Comparison of ENCODE assay signal across 9 cellular contexts in genomic region chr12:49019120-49019430, GRCh38. TPM values are rescaled to one million over a fixed set of nuclear protein-coding genes. Genes with fewer than 3 reads are reported as not detected.
DNase-seq lines count a peak whose midpoint lies in the region; ATAC-seq and TF ChIP-seq lines count a peak whose summit lies in the region.
"Had no signal": no experiment of that assay in that cellular context is flagged by ENCODE, and none has a peak within 500 bp of the region (broad histone marks: within the 10 kb centered on the region; RNA-seq: fewer than 3 reads in every experiment).

No MANE protein-coding gene starts in this region.

- H3K27ac ChIP-seq in OCI-LY3 (ENCODE audit: low read length) (peak overlapping the region; percentile 81), neutrophil (peak overlapping the region; percentile 91)

- H3K79me2 ChIP-seq in OCI-LY3 (ENCODE audit: low read length): peaks cover 19% of the 10 kb centered on the region

- ATAC-seq in activated T-cell treated with anti-CD3 and anti-CD28 coated beads, Interleukin-2, amount 50 U/mL, for 4 hours: peak in 1 of 2 donors; percentile 4

- peak overlapping the region; percentile 89 for H3K4me2 ChIP-seq in OCI-LY3 (ENCODE audit: low read length)

- DNase-seq in activated T-cell treated with anti-CD3 and anti-CD28 coated beads, Interleukin-2, amount 50 U/mL, for 4 hours: no peak
- DNase-seq in activated T-cell treated with anti-CD3 and anti-CD28 coated beads, Interleukin-2, amount 50 U/mL, for 48 hours: no peak
- no peak for DNase-seq in endothelial cell (ENCODE audit: low spot score)
- no peak for DNase-seq in GM19240 (ENCODE audit: insufficient read length, low spot score)
- no peak for DNase-seq in NCI-H345 (lab: John Stamatoyannopoulos, UW)
- no peak for DNase-seq in ureter (ENCODE audit: low spot score)

- H3K9me3 Mint-ChIP-seq in activated T-cell treated with anti-CD3 and anti-CD28 coated beads, Interleukin-2, amount 50 U/mL, for 4 hours: no peaks in the 10 kb centered on the region
- H3K9me3 Mint-ChIP-seq in endothelial cell (ENCODE audit: unreplicated experiment): no peaks in the 10 kb centered on the region

- H3K4me1 ChIP-seq in OCI-LY3 (ENCODE audit: low read length): peaks cover 16% of the 10 kb centered on the region
- H3K4me1 ChIP-seq in neutrophil (ENCODE audit: control insufficient read depth in 1 of 2, insufficient read depth in 1 of 2, low read depth in 1 of 2, low read length in 1 of 2): peaks cover 24 to 28% of the 10 kb centered on the region in 2 experiments

- H3K4me3 Mint-ChIP-seq in activated T-cell treated with anti-CD3 and anti-CD28 coated beads, Interleukin-2, amount 50 U/mL, for 4 hours: peak overlapping the region; percentile 92
- H3K4me3 Mint-ChIP-seq in endothelial cell (ENCODE audit: unreplicated experiment): peak overlapping the region; percentile 82

- H3K4me3 ChIP-seq in OCI-LY3 (ENCODE audit: low read length) (peak overlapping the region; percentile 91), neutrophil (ENCODE audit: low read depth in 1 of 2, low read length in 1 of 2) (peak overlapping the region; percentile 69 to 73)

- H3K4me1 Mint-ChIP-seq in activated T-cell treated with anti-CD3 and anti-CD28 coated beads, Interleukin-2, amount 50 U/mL, for 4 hours (ENCODE audit: low read depth): peaks cover 36% of the 10 kb centered on the region
- peaks cover 20% of the 10 kb centered on the region for H3K4me1 Mint-ChIP-seq in endothelial cell (ENCODE audit: unreplicated experiment)

- H3K27ac Mint-ChIP-seq in endothelial cell (ENCODE audit: unreplicated experiment): peak overlapping the region; percentile 98

- H3K36me3 ChIP-seq in OCI-LY3 (replicated peaks; ENCODE audit: low read depth, low read length) (peaks cover 17% of the 10 kb centered on the region), neutrophil (peaks cover 41% of the 10 kb centered on the region)

- 0 out of 2 replicates have a peak overlapping the region, but pooled peaks have one; percentile 35 for H2AFZ ChIP-seq in OCI-LY3 (ENCODE audit: low read depth, low read length)

- H3K9ac ChIP-seq in OCI-LY3 (ENCODE audit: low read length): peak overlapping the region; percentile 86

- H3K36me3 Mint-ChIP-seq in activated T-cell treated with anti-CD3 and anti-CD28 coated beads, Interleukin-2, amount 50 U/mL, for 4 hours (ENCODE audit: insufficient read depth): peaks cover 20% of the 10 kb centered on the region
- H3K36me3 Mint-ChIP-seq in endothelial cell (ENCODE audit: low read depth, unreplicated experiment): peaks cover 23% of the 10 kb centered on the region

- H3K27me3 Mint-ChIP-seq in activated T-cell treated with anti-CD3 and anti-CD28 coated beads, Interleukin-2, amount 50 U/mL, for 4 hours (ENCODE audit: low read depth): no peaks in the 10 kb centered on the region
- H3K27me3 Mint-ChIP-seq in endothelial cell (ENCODE audit: unreplicated experiment): peaks cover 13% of the 10 kb centered on the region

- H4K20me1 ChIP-seq in OCI-LY3 (ENCODE audit: insufficient read depth, low read length): 0 out of 2 replicates have a peak, but pooled peaks cover 4% of the 10 kb centered on the region

- H3K9me3 ChIP-seq in OCI-LY3 (ENCODE audit: insufficient read depth, low read length) (no peaks in the 10 kb centered on the region), neutrophil (no peaks in the 10 kb centered on the region)

- no peak for TF ChIP-seq CTCF in OCI-LY3 (IDR thresholded peaks at IDR 0.05; ENCODE audit: low read depth, low read length)
- no peak for TF ChIP-seq CTCF in endothelial cell (IDR thresholded peaks at IDR 0.05; ENCODE audit: unreplicated experiment)
- TF ChIP-seq CTCF in neutrophil (IDR thresholded peaks at IDR 0.05): no peak

- H3K27me3 ChIP-seq in OCI-LY3 (ENCODE audit: low read depth, low read length): no peaks in the 10 kb centered on the region
- H3K27me3 ChIP-seq in neutrophil: no peaks in the 10 kb centered on the region

RNA-seq across cellular contexts. Expression of gene PRKAG1, which starts 0.5 kb away (rescaled TPM):
- 10 to 100 TPM; 68.1 to 70.6 (median 68.4) TPM for total RNA-seq in activated T-cell treated with anti-CD3 and anti-CD28 coated beads, Interleukin-2, amount 50 U/mL, for 4 hours
- total RNA-seq in endothelial cell (ENCODE audit: unreplicated experiment) (24.0 TPM), ureter (72.6 TPM)

RNA-seq across cellular contexts. Expression of gene DDN, which starts 19.9 kb away (rescaled TPM):
- total RNA-seq in activated T-cell treated with anti-CD3 and anti-CD28 coated beads, Interleukin-2, amount 50 U/mL, for 4 hours: 1 to 10 TPM in 2 of 3 donors, under 1 TPM in 1; 0.57 to 1.4 (median 1.2) TPM
- total RNA-seq in endothelial cell (ENCODE audit: unreplicated experiment) (0.10 TPM), ureter (0.10 TPM)

RNA-seq across cellular contexts. Expression of gene WNT1, which starts 41.0 kb away (rescaled TPM):
- total RNA-seq in activated T-cell treated with anti-CD3 and anti-CD28 coated beads, Interleukin-2, amount 50 U/mL, for 4 hours: not detected
- total RNA-seq in endothelial cell (ENCODE audit: unreplicated experiment) (not detected), ureter (not detected)
- total RNA-seq: glomerular endothelial cell had no signal

RNA-seq across cellular contexts. Expression of gene KMT2D, which starts 41.5 kb away (rescaled TPM):
- total RNA-seq in activated T-cell treated with anti-CD3 and anti-CD28 coated beads, Interleukin-2, amount 50 U/mL, for 4 hours: 100 to 1,000 TPM; 102 to 106 (median 105) TPM
- total RNA-seq in endothelial cell (ENCODE audit: unreplicated experiment): 135 TPM
- 115 TPM for total RNA-seq in ureter

RNA-seq across cellular contexts. Expression of gene WNT10B, which starts 47.5 kb away (rescaled TPM):
- under 1 TPM; 0.13 to 0.46 (median 0.24) TPM for total RNA-seq in activated T-cell treated with anti-CD3 and anti-CD28 coated beads, Interleukin-2, amount 50 U/mL, for 4 hours
- 0.33 TPM for total RNA-seq in endothelial cell (ENCODE audit: unreplicated experiment)
- 2.0 TPM for total RNA-seq in ureter
- total RNA-seq: glomerular endothelial cell had no signal
